In genomic region chr11:118912742-118913410, GRCh38 we compare ENCODE assay signal across 9 cellular contexts. TPM values are rescaled to one million over a fixed set of nuclear protein-coding genes. Genes with fewer than 3 reads are reported as not detected.
DNase-seq lines count a peak whose midpoint lies in the region; ATAC-seq, FAIRE-seq and TF ChIP-seq lines count a peak whose summit lies in the region.
"Had no signal": no experiment of that assay in that cellular context is flagged by ENCODE, and none has a peak within 500 bp of the region (broad histone marks: within the 10 kb centered on the region; RNA-seq: fewer than 3 reads in every experiment).

No MANE protein-coding gene starts in this region.

- H3K4me3 Mint-ChIP-seq in GM23338 (peak overlapping the region; percentile 74), T-cell (peak overlapping the region; percentile 76 to 93 (median 76))

- H3K4me3 ChIP-seq in GM23338 (peak overlapping the region; percentile 55), fibroblast of mammary gland (ENCODE audit: control insufficient read depth, low read depth, low read length) (no peak overlapping the region), small intestine (ENCODE audit: low read depth in 1 of 2, low read length in 2 of 2) (peak overlapping the region in 1 of 2 donors; percentile 4)

- TF ChIP-seq POLR2A in GM18505 (IDR thresholded peaks at IDR 0.05; ENCODE audit: borderline replicate concordance, extremely low read depth, insufficient read depth, insufficient read length) = no peak

- TF ChIP-seq CTCF in GM23338 (conservative IDR thresholded peaks at IDR 0.05; ENCODE audit: low read depth in 2 of 2) (no peak), fibroblast of mammary gland (conservative IDR thresholded peaks at IDR 0.05; ENCODE audit: control insufficient read depth, insufficient read depth, low read depth, low read length) (no peak)

- no peaks in the 10 kb centered on the region for H3K9me3 ChIP-seq in small intestine (ENCODE audit: control insufficient read depth, low read depth)

- H3K27me3 Mint-ChIP-seq in GM23338 (ENCODE audit: insufficient read depth, low read depth, poor library complexity) (peaks cover 32% of the 10 kb centered on the region), T-cell (no peaks in the 10 kb centered on the region)

- ATAC-seq in GM23338 = no peak
- ATAC-seq in T-cell (replicated peaks in 1 of 4) = no peak
- ATAC-seq in GM18505 (IDR thresholded peaks at IDR 0.05; ENCODE audit: unreplicated experiment) = no peak

- peaks cover 80% of the 10 kb centered on the region for H3K79me2 ChIP-seq in GM23338 (replicated peaks; ENCODE audit: insufficient read depth)

- H3K36me3 Mint-ChIP-seq in GM23338 (ENCODE audit: low read depth) (peaks cover 12% of the 10 kb centered on the region), T-cell (peaks cover 22% of the 10 kb centered on the region)

- H2AFZ ChIP-seq in GM23338 = no peak overlapping the region

- H3K27ac ChIP-seq in GM23338 (ENCODE audit: low read depth) (peak overlapping the region; percentile 99), small intestine (ENCODE audit: low read depth in 1 of 2, low read length in 1 of 2) (peak overlapping the region; percentile 90 to 99)

- CTCF ChIA-PET in T-cell (lab: Charles Lee) = interaction anchor here (0.6 to 3.8 kb wide), 9 partner anchors 8 to 137 kb away, joined by 3 to 30 read pairs (median 6); partner anchors contain the start of gene BCL9L (in 1 of the 2)

- no peaks in the 10 kb centered on the region for H4K20me1 ChIP-seq in GM23338 (replicated peaks; ENCODE audit: insufficient read depth)

- DNase-seq in GM23338 (ENCODE audit: low spot score) (no peak), T-cell (peak in 1 of 34 experiments; percentile 48), fibroblast of mammary gland (ENCODE audit: low read depth) (peak; percentile 37), small intestine (peak; percentile 72), NAMALWA (ENCODE audit: low spot score) (no peak), activated gamma-delta T cell (lab: John Stamatoyannopoulos, UW) (no peak), D341Med (ENCODE audit: low spot score) (no peak)

- H3K4me1 ChIP-seq in GM23338 (ENCODE audit: insufficient read depth) (peaks cover 77% of the 10 kb centered on the region), small intestine (ENCODE audit: control insufficient read depth in 2 of 2, insufficient read depth in 1 of 2, low read depth in 1 of 2, low read length in 1 of 2) (peaks cover 32 to 45% of the 10 kb centered on the region in 2 donors)

- no peak for FAIRE-seq in small intestine (lab: Jason Lieb, UNC)

- H3F3A ChIP-seq in GM23338 (replicated peaks; ENCODE audit: low read depth) = peaks cover 30% of the 10 kb centered on the region

- POLR2A ChIA-PET in T-cell (lab: Charles Lee) = interaction anchor here (0.5 to 3.3 kb wide), 14 partner anchors 10 to 578 kb away, joined by 3 to 18 read pairs (median 5); partner anchors contain the start of genes BCL9L (in 1 of the 2) and DDX6 (in 1 of the 2)

- H3K36me3 ChIP-seq in GM23338 (ENCODE audit: insufficient read depth) (no peaks in the 10 kb centered on the region), small intestine (ENCODE audit: control insufficient read depth in 2 of 2, insufficient read depth in 2 of 2, low read length in 2 of 2) (peaks cover 0 to 4% of the 10 kb centered on the region in 2 donors)

- H3K27me3 ChIP-seq in GM23338 (ENCODE audit: insufficient read depth) (no peaks in the 10 kb centered on the region), small intestine (ENCODE audit: control insufficient read depth in 2 of 2, insufficient read depth in 2 of 2, low read length in 2 of 2) (no peaks in the 10 kb centered on the region)

- peak overlapping the region; percentile 78 for H3K4me2 ChIP-seq in GM23338

- H3K27ac Mint-ChIP-seq in GM23338 = peak overlapping the region; percentile 99
- peak overlapping the region; percentile 92 to 96 for H3K27ac Mint-ChIP-seq in T-cell

- 21 to 35% (median 32%) methylated on average over 12 of the region's 12 CpGs for WGBS in small intestine, 3 donors

- H3K9me3 Mint-ChIP-seq in GM23338 (no peaks in the 10 kb centered on the region), T-cell (no peaks in the 10 kb centered on the region)

- H3K4me1 Mint-ChIP-seq in GM23338 = peaks cover 72% of the 10 kb centered on the region
- peaks cover 72 to 89% (median 79%) of the 10 kb centered on the region in 3 donors for H3K4me1 Mint-ChIP-seq in T-cell

- no peaks in the 10 kb centered on the region for H3K9me2 ChIP-seq in GM23338 (ENCODE audit: insufficient read depth)

TF ChIP-seq in GM23338, 12 proteins besides CTCF, POLR2A, EP300 and RAD21 (continues in another document):
- TF ChIP-seq POLR2AphosphoS5 (IDR thresholded peaks at IDR 0.05; ENCODE audit: low read depth) (no peak), ZNF462 (CRISPR knock-in tag; IDR thresholded peaks at IDR 0.05) (no peak), NANOG (IDR thresholded peaks at IDR 0.05; ENCODE audit: borderline replicate concordance) (no peak), STAT1 (IDR thresholded peaks at IDR 0.05; ENCODE audit: unreplicated experiment) (no peak), EZH2 (IDR thresholded peaks at IDR 0.05; ENCODE audit: low read depth, unreplicated experiment) (no peak), ZNF114 (CRISPR knock-in tag; IDR thresholded peaks at IDR 0.05) (no peak), ZNF331 (CRISPR knock-in tag; IDR thresholded peaks at IDR 0.05; ENCODE audit: low read depth) (no peak), JUNB (IDR thresholded peaks at IDR 0.05; ENCODE audit: unreplicated experiment) (no peak)

RNA-seq across cellular contexts. Expression of gene BCL9L, which starts 12.8 kb away (rescaled TPM):
- 24.1 and 35.1 TPM in 2 replicates for total RNA-seq in GM23338 (2014; rRNA removed; shearing (Covaris generic))
- 15.9 and 23.6 TPM in 2 replicates for polyA plus RNA-seq in GM23338 (2016; fragmentation: Nextera tagmentation; extraction: Ambion mirVana)
- 100 to 1,000 TPM; 229 to 331 (median 308) TPM for total RNA-seq in T-cell
- polyA plus RNA-seq in small intestine = 10 to 100 TPM; 11.6 to 23.5 (median 14.3) TPM

RNA-seq across cellular contexts. Expression of gene CXCR5, which starts 29.2 kb away (rescaled TPM):
- not detected in 2 replicates for total RNA-seq in GM23338 (2014; rRNA removed; shearing (Covaris generic))
- 0.18 and 0.96 TPM in 2 replicates for polyA plus RNA-seq in GM23338 (2016; fragmentation: Nextera tagmentation; extraction: Ambion mirVana)
- total RNA-seq in T-cell = 10 to 100 TPM in 1 of 5 donors, 1 to 10 TPM in 4; 4.7 to 10.6 (median 6.3) TPM
- polyA plus RNA-seq in small intestine = under 1 TPM; 0.22 to 0.61 (median 0.54) TPM

RNA-seq across cellular contexts. Expression of gene UPK2, which starts 43.2 kb away (rescaled TPM):
- not detected in 2 replicates for total RNA-seq in GM23338 (2014; rRNA removed; shearing (Covaris generic))
- polyA plus RNA-seq in GM23338 (2016; fragmentation: Nextera tagmentation; extraction: Ambion mirVana) = 0.74 and 1.4 TPM in 2 replicates
- total RNA-seq in T-cell = under 1 TPM in 1 of 5 donors, not detected in 4; 0.32 TPM
- not detected for polyA plus RNA-seq in small intestine
- total RNA-seq: T-helper 1 cell treated with Interleukin-12 subunit alpha and Interleukin-12 subunit beta and Interleukin-4 antibody, amounts not matched to agents 30 ng/mL and 1 ng/mL, for 36 hours had no signal

RNA-seq across cellular contexts. Expression of gene FOXR1, which starts 58.7 kb away (rescaled TPM):
- total RNA-seq in GM23338 (2014; rRNA removed; shearing (Covaris generic)) = not detected in 2 replicates
- polyA plus RNA-seq in GM23338 (2016; fragmentation: Nextera tagmentation; extraction: Ambion mirVana) = not detected in 2 replicates
- not detected for total RNA-seq in T-cell
- not detected for polyA plus RNA-seq in small intestine
- total RNA-seq: T-helper 1 cell treated with Interleukin-12 subunit alpha and Interleukin-12 subunit beta and Interleukin-4 antibody, amounts not matched to agents 30 ng/mL and 1 ng/mL, for 36 hours had no signal

Comparison
In these comparisons a context has a peak if more than half of its experiments do, and no peak if none do; other contexts are left out.
1. DNase-seq: peak in fibroblast of mammary gland (single experiment) and small intestine (single experiment); none in GM23338 (single experiment), NAMALWA (single experiment), activated gamma-delta T cell (single experiment) and D341Med (single experiment).